In genomic region chr5:95668728-95669127, GRCh38 we compare ENCODE assay signal across 16 cellular contexts. TPM values are rescaled to one million over a fixed set of nuclear protein-coding genes. Genes with fewer than 3 reads are reported as not detected.
DNase-seq lines count a peak whose midpoint lies in the region; ATAC-seq and TF ChIP-seq lines count a peak whose summit lies in the region.
"Had no signal": no experiment of that assay in that cellular context is flagged by ENCODE, and none has a peak within 500 bp of the region (broad histone marks: within the 10 kb centered on the region; RNA-seq: fewer than 3 reads in every experiment).

No MANE protein-coding gene starts in this region.

- H3K9me3 ChIP-seq in Loucy (ENCODE audit: insufficient read depth, low read depth, low read length) (no peaks in the 10 kb centered on the region), skeletal muscle tissue (ENCODE audit: control insufficient read depth in 3 of 3, low read length in 3 of 3) (no peaks in the 10 kb centered on the region)
- H3K9me3 ChIP-seq: SJCRH30, suprapubic skin had no signal

- no peaks in the 10 kb centered on the region for H4K20me1 ChIP-seq in Loucy (ENCODE audit: insufficient read depth, low read length, poor library complexity, severe bottlenecking)

- ATAC-seq in HG03196 (IDR thresholded peaks at IDR 0.05; ENCODE audit: unreplicated experiment) (no peak), HG02970 (IDR thresholded peaks at IDR 0.05; ENCODE audit: low FRiP score, unreplicated experiment) (no peak)

- peak overlapping the region; percentile 47 for H2AFZ ChIP-seq in Loucy (ENCODE audit: low read length)

- no peaks in the 10 kb centered on the region for H3K36me3 ChIP-seq in Loucy (ENCODE audit: insufficient read depth, low read length)
- no peaks in the 10 kb centered on the region for H3K36me3 ChIP-seq in skeletal muscle tissue (ENCODE audit: control insufficient read depth in 3 of 3, insufficient read depth in 3 of 3, low read length in 3 of 3)
- H3K36me3 ChIP-seq: SJCRH30, suprapubic skin had no signal

- TF ChIP-seq CTCF in Loucy (conservative IDR thresholded peaks at IDR 0.05; ENCODE audit: low read length): no peak
- no peak for TF ChIP-seq CTCF in cardiac fibroblast (IDR thresholded peaks at IDR 0.05; ENCODE audit: low read depth, low read length)

- H3K9ac ChIP-seq in Loucy (ENCODE audit: low read depth, low read length, poor library complexity, severe bottlenecking) (no peak overlapping the region), skeletal muscle tissue (ENCODE audit: low read depth in 1 of 3, low read length in 3 of 3) (no peak overlapping the region)

- peak overlapping the region; percentile 80 for H3K27ac ChIP-seq in skeletal muscle tissue (ENCODE audit: low read depth, low read length)
- H3K27ac ChIP-seq: HL-60, suprapubic skin had no signal

- no peaks in the 10 kb centered on the region for H3F3A ChIP-seq in Loucy (ENCODE audit: low read depth)

- DNase-seq in cardiac fibroblast (ENCODE audit: low read depth in 2 of 2) (peak; percentile 19 to 46), iris pigment epithelial cell (ENCODE audit: low read depth) (peak; percentile 62), amniotic stem cell (lab: John Stamatoyannopoulos, UW) (no peak)
- DNase-seq: activated CD4-positive, alpha-beta T cell treated with anti-CD3 and anti-CD28 coated beads, Interleukin-2, amount 10 ng/mL, durations not matched to agents 24 days and 14 days; activated CD8-positive, alpha-beta memory T cell treated with anti-CD3 and anti-CD28 coated beads, Interleukin-2, amount 50 U/mL, for 48 hours; activated naive CD4-positive, alpha-beta T cell treated with anti-CD3 and anti-CD28 coated beads for 36 hours; NCI-H2081 treated with DMSO at 0.1 percent for 48 hours; stimulated activated CD4-positive, alpha-beta T cell treated with anti-CD3 and anti-CD28 coated beads, Interleukin-4, amount 100 ng/mL, for 1 hour had no signal

- H3K79me2 ChIP-seq in Loucy (ENCODE audit: insufficient read depth, low read length): no peaks in the 10 kb centered on the region

- H3K4me2 ChIP-seq in Loucy (ENCODE audit: low read depth, low read length, poor library complexity, severe bottlenecking): no peak overlapping the region

- no peak overlapping the region for H3K4me3 ChIP-seq in Loucy (ENCODE audit: low read length, poor library complexity, severe bottlenecking)
- H3K4me3 ChIP-seq in cardiac fibroblast (replicated peaks in 1 of 2; ENCODE audit: low read depth in 2 of 2, low read length in 2 of 2): no peak overlapping the region
- no peak overlapping the region for H3K4me3 ChIP-seq in skeletal muscle tissue (ENCODE audit: low read length in 3 of 3)
- H3K4me3 ChIP-seq: SJCRH30, suprapubic skin had no signal

- peaks cover 25% of the 10 kb centered on the region for H3K4me1 ChIP-seq in Loucy (ENCODE audit: insufficient read depth, low read length, poor library complexity, severe bottlenecking)
- H3K4me1 ChIP-seq in skeletal muscle tissue (ENCODE audit: control insufficient read depth in 3 of 3, insufficient read depth in 3 of 3, low read length in 3 of 3): peaks cover 10 to 21% (median 16%) of the 10 kb centered on the region in 3 donors

- no peaks in the 10 kb centered on the region for H3K9me2 ChIP-seq in Loucy (replicated peaks; ENCODE audit: low read depth, low read length)

- no peaks in the 10 kb centered on the region for H3K27me3 ChIP-seq in Loucy (ENCODE audit: insufficient read depth, low read length, poor library complexity, severe bottlenecking)
- H3K27me3 ChIP-seq in skeletal muscle tissue (ENCODE audit: control insufficient read depth in 3 of 3, insufficient read depth in 3 of 3, low read length in 3 of 3): no peaks in the 10 kb centered on the region
- H3K27me3 ChIP-seq: SJCRH30, suprapubic skin had no signal

RNA-seq across cellular contexts. Expression of gene SPATA9, which starts 14.1 kb away (rescaled TPM):
- 1.0 TPM for total RNA-seq in skeletal muscle tissue
- total RNA-seq: activated CD4-positive, alpha-beta T cell treated with anti-CD3 and anti-CD28 coated beads, Interleukin-2, amount 10 ng/mL, durations not matched to agents 24 days and 14 days; activated naive CD4-positive, alpha-beta T cell treated with anti-CD3 and anti-CD28 coated beads for 36 hours; OCI-LY7; suprapubic skin had no signal

RNA-seq across cellular contexts. Expression of gene RFESD, which starts 22.2 kb away (rescaled TPM):
- total RNA-seq in skeletal muscle tissue: 3.1 TPM

RNA-seq across cellular contexts. Expression of gene GPR150, which starts 48.8 kb away (rescaled TPM):
- under 0.01 TPM for total RNA-seq in skeletal muscle tissue
- total RNA-seq: OCI-LY7, SJCRH30 had no signal
